9 cellular contexts compared by ENCODE assay signal in genomic region chr1:25163986-25164385, GRCh38.
"Had no signal": no experiment of that assay in that cellular context is flagged by ENCODE, and none has a peak within 500 bp of the region (broad histone marks: within the 10 kb centered on the region; RNA-seq: fewer than 3 reads in every experiment).

No MANE protein-coding gene starts in this region.

- H3K4me2 ChIP-seq: GM23338, KMS-11 had no signal

- H3K9me3 Mint-ChIP-seq: GM23338, H9 had no signal

- FAIRE-seq: H1, H54, HTR-8/SVneo had no signal

- H3K9ac ChIP-seq: KMS-11 had no signal

- H3K4me1 Mint-ChIP-seq: IgD-negative memory B cell had no signal

- H3K4me3 Mint-ChIP-seq: GM23338, H9, IgD-negative memory B cell had no signal

- H3K27ac Mint-ChIP-seq: GM23338, H9, IgD-negative memory B cell had no signal

- H3K4me3 ChIP-seq: GM23338 had no signal

- DNase-seq: H9, HCEC 1CT, KBM-7 had no signal

- ATAC-seq: GM23338 had no signal

- H2AFZ ChIP-seq: GM23338 had no signal

- H3K27ac ChIP-seq: KMS-11 had no signal
